Comparison of ENCODE assay signal across 6 cellular contexts in genomic region chr6:107374264-107374663, GRCh38.
"Had no signal": no experiment of that assay in that cellular context is flagged by ENCODE, and none has a peak within 500 bp of the region (broad histone marks: within the 10 kb centered on the region; RNA-seq: fewer than 3 reads in every experiment).

No MANE protein-coding gene starts in this region.

- H3K4me2 ChIP-seq: KMS-11 had no signal

- DNase-seq: IMR-90, KBM-7, KG1 had no signal

- FAIRE-seq: HTR-8/SVneo had no signal

- H3K27ac ChIP-seq: HL-60, KMS-11 had no signal

- H3K9ac ChIP-seq: KMS-11 had no signal
